12 cellular contexts compared by ENCODE assay signal in the genomic region with DNA sequence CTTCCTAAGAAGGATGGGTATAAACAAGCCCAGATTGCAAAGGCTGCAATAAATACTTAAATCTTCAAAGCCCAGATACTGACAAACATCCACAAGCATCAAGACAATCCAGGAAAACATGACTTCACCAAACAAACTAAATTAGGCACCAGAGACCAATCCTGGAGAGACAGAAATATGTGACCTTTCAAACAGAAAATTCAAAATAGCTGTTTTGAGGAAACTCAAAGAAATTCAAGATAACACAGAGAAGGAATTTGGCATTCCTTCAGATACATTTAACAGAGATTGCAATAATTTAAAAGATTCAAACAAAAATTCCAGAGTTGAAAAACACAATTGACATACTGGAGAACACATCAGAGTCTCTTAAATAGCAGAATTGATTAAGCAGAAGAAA.
"Had no signal": no experiment of that assay in that cellular context is flagged by ENCODE, and none has a peak within 500 bp of the region (broad histone marks: within the 10 kb centered on the region; RNA-seq: fewer than 3 reads in every experiment).

No MANE protein-coding gene starts in this region.

- H3K9ac ChIP-seq: neural progenitor cell had no signal

- H3K9me3 ChIP-seq: ovary had no signal

- H3K4me3 ChIP-seq: gastrocnemius medialis, heart left ventricle, lung, neural progenitor cell, ovary, right lobe of liver, smooth muscle cell had no signal

- H3K27me3 ChIP-seq: gastrocnemius medialis, heart left ventricle, neural progenitor cell, ovary, right lobe of liver had no signal

- H3K36me3 ChIP-seq: gastrocnemius medialis, heart left ventricle, ovary, right lobe of liver had no signal

- H2AFZ ChIP-seq: neural progenitor cell had no signal

- H3K27ac ChIP-seq: heart left ventricle, neural progenitor cell, ovary, right lobe of liver had no signal

- H3K4me1 ChIP-seq: neural progenitor cell had no signal

- ATAC-seq: esophagus mucosa; gastrocnemius medialis; stimulated activated naive CD8-positive, alpha-beta T cell treated with anti-CD3 and anti-CD28 coated beads, Interleukin-15, Interleukin-2, amounts not matched to agents 100 U/mL and 50 U/mL, for 24 hours had no signal

- H3K4me2 ChIP-seq: neural progenitor cell, smooth muscle cell had no signal

- DNase-seq: activated CD4-positive, alpha-beta T cell treated with anti-CD3 and anti-CD28 coated beads, Interleukin-2, amount 50 U/mL, for 4 hours; activated CD4-positive, CD25-positive, alpha-beta regulatory T cell treated with anti-CD3 and anti-CD28 coated beads, Interleukin-2, amount 50 U/mL, for 72 hours; activated naive CD4-positive, alpha-beta T cell treated with anti-CD3 and anti-CD28 coated beads for 36 hours; gastrocnemius medialis; heart left ventricle; ovary; right lobe of liver; stimulated activated naive CD8-positive, alpha-beta T cell treated with anti-CD3 and anti-CD28 coated beads, Interleukin-15, Interleukin-2, amounts not matched to agents 100 U/mL and 50 U/mL, for 24 hours had no signal
